Comparison of ENCODE assay signal across 24 cellular contexts in genomic region chr4:57442241-57442640, GRCh38.
"Had no signal": no experiment of that assay in that cellular context is flagged by ENCODE, and none has a peak within 500 bp of the region (broad histone marks: within the 10 kb centered on the region; RNA-seq: fewer than 3 reads in every experiment).

No MANE protein-coding gene starts in this region.

- H3K4me1 ChIP-seq: foreskin keratinocyte, gastrocnemius medialis had no signal

- H3K4me3 ChIP-seq: ascending aorta, coronary artery, dorsolateral prefrontal cortex, gastrocnemius medialis had no signal

- ATAC-seq: activated naive CD4-positive, alpha-beta T cell treated with anti-CD3 and anti-CD28 coated beads, Interleukin-2, amount 50 U/mL, for 72 hours; activated T-cell treated with anti-CD3 and anti-CD28 coated beads, Interleukin-2, amount 50 U/mL, for 72 hours; gastrocnemius medialis had no signal

- H3K36me3 ChIP-seq: ascending aorta, brain microvascular endothelial cell, gastrocnemius medialis had no signal

- H3K27me3 ChIP-seq: ascending aorta, brain microvascular endothelial cell, dorsolateral prefrontal cortex, gastrocnemius medialis had no signal

- H3K9me3 ChIP-seq: ascending aorta, gastrocnemius medialis had no signal

- H3K27ac ChIP-seq: ascending aorta, brain microvascular endothelial cell, coronary artery, foreskin keratinocyte, gastrocnemius medialis, VCaP had no signal

- FAIRE-seq: bronchial epithelial cell had no signal

- DNase-seq: activated CD4-positive, alpha-beta memory T cell treated with anti-CD3 and anti-CD28 coated beads, Interleukin-2, amount 10 ng/mL, durations not matched to agents 7 days and 5 days; activated CD4-positive, alpha-beta T cell treated with anti-CD3 and anti-CD28 coated beads for 1 hour; activated CD4-positive, alpha-beta T cell treated with anti-CD3 and anti-CD28 coated beads for 4 hours; activated CD4-positive, alpha-beta T cell treated with anti-CD3 and anti-CD28 coated beads, Interleukin-2, amount 10 ng/mL, durations not matched to agents 7 days and 5 days; activated CD4-positive, alpha-beta T cell treated with anti-CD3 and anti-CD28 coated beads, Interleukin-2, amount 50 U/mL, for 4 hours; activated CD8-positive, alpha-beta memory T cell treated with anti-CD3 and anti-CD28 coated beads, Interleukin-2, amount 50 U/mL, for 48 hours; activated gamma-delta T cell; activated naive CD4-positive, alpha-beta T cell; activated naive CD4-positive, alpha-beta T cell treated with anti-CD3 and anti-CD28 coated beads, Interleukin-2, amount 10 ng/mL, durations not matched to agents 7 days and 5 days; activated naive CD8-positive, alpha-beta T cell treated with anti-CD3 and anti-CD28 coated beads, Interleukin-2, amount 10 ng/mL, durations not matched to agents 7 days and 5 days; activated T-cell treated with anti-CD3 and anti-CD28 coated beads for 4 hours; activated T-cell treated with anti-CD3 and anti-CD28 coated beads, Interleukin-2, amount 50 U/mL, for 24 hours; effector memory CD4-positive, alpha-beta T cell; gastrocnemius medialis; T-helper 2 cell had no signal
